1 cellular context compared by ENCODE assay signal in genomic region chr5:136132087-136132486, GRCh38.
TF ChIP-seq lines count a peak whose summit lies in the region.

No MANE protein-coding gene starts in this region.

TF ChIP-seq in HepG2, 621 proteins besides CTCF, POLR2A, EP300 and RAD21 (continued from another document):
- TF ChIP-seq THAP8 (CRISPR knock-in tag; IDR thresholded peaks at IDR 0.05; ENCODE audit: borderline replicate concordance) = 0 out of 2 replicates have a peak, but pooled peaks have one; percentile 14
- no peak for TF ChIP-seq ZFP36L2 (CRISPR knock-in tag; IDR thresholded peaks at IDR 0.05)
- no peak for TF ChIP-seq MTERF4 (CRISPR knock-in tag; IDR thresholded peaks at IDR 0.05)
- TF ChIP-seq PATZ1 (CRISPR knock-in tag; IDR thresholded peaks at IDR 0.05) = no peak
- TF ChIP-seq MLX (CRISPR knock-in tag; IDR thresholded peaks at IDR 0.05) = no peak
